Comparison of ENCODE assay signal across 1 cellular context in the genomic region with DNA sequence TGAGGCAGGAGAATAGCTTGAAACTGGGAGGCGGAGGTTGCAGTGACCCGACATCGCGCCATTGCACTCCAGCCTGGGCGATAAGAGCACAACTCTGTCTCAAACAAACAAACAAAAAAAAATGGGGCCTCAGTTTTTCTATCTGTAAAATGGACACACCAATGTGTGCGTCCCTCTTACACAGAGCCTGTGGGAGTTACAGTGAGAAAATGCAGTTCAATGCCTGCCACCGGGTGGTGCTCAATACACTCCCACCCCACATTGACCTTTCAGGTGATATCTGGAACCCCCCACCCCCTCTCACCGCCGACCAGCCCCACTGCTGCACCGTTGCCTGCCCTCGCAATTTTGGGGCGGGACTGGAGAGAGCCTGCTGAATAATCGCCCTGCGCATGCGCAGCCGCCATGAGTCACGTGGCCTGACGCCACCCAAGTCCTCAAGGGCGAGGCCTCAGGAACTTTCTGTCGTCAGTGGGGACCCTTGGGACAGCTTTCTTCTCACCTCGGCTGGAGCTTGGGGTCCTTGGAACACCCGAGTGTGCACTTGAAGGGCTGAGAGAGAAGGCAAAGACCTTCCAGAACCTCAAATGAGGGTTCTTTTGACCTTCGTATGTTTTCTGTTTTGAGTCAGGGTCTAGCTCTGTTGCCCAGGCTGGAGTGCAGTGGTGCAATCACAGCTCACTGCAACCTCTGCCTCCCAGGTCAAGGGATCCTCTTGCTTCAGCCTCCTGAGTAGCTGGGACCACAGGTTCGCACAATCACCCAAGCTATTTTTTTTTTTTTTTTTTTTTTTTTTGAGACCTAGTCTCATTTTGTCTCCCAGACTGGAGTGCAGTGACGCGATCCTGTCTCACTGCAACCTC.
A peak's percentile ranks its signal among the peaks of the same experiment; 100 is the strongest.
TF ChIP-seq lines count a peak whose summit lies in the region.

No MANE protein-coding gene starts in this region.

TF ChIP-seq in K562, 482 proteins besides CTCF, POLR2A, EP300 and RAD21 (continued from another document and continues in another):
- TF ChIP-seq, protein P1, sequence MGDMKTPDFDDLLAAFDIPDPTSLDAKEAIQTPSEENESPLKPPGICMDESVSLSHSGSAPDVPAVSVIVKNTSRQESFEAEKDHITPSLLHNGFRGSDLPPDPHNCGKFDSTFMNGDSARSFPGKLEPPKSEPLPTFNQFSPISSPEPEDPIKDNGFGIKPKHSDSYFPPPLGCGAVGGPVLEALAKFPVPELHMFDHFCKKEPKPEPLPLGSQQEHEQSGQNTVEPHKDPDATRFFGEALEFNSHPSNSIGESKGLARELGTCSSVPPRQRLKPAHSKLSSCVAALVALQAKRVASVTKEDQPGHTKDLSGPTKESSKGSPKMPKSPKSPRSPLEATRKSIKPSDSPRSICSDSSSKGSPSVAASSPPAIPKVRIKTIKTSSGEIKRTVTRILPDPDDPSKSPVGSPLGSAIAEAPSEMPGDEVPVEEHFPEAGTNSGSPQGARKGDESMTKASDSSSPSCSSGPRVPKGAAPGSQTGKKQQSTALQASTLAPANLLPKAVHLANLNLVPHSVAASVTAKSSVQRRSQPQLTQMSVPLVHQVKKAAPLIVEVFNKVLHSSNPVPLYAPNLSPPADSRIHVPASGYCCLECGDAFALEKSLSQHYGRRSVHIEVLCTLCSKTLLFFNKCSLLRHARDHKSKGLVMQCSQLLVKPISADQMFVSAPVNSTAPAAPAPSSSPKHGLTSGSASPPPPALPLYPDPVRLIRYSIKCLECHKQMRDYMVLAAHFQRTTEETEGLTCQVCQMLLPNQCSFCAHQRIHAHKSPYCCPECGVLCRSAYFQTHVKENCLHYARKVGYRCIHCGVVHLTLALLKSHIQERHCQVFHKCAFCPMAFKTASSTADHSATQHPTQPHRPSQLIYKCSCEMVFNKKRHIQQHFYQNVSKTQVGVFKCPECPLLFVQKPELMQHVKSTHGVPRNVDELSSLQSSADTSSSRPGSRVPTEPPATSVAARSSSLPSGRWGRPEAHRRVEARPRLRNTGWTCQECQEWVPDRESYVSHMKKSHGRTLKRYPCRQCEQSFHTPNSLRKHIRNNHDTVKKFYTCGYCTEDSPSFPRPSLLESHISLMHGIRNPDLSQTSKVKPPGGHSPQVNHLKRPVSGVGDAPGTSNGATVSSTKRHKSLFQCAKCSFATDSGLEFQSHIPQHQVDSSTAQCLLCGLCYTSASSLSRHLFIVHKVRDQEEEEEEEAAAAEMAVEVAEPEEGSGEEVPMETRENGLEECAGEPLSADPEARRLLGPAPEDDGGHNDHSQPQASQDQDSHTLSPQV (IDR thresholded peaks at IDR 0.05): peak; percentile 73; the same call in 1 of the 2 replicates
- TF ChIP-seq, protein P2, sequence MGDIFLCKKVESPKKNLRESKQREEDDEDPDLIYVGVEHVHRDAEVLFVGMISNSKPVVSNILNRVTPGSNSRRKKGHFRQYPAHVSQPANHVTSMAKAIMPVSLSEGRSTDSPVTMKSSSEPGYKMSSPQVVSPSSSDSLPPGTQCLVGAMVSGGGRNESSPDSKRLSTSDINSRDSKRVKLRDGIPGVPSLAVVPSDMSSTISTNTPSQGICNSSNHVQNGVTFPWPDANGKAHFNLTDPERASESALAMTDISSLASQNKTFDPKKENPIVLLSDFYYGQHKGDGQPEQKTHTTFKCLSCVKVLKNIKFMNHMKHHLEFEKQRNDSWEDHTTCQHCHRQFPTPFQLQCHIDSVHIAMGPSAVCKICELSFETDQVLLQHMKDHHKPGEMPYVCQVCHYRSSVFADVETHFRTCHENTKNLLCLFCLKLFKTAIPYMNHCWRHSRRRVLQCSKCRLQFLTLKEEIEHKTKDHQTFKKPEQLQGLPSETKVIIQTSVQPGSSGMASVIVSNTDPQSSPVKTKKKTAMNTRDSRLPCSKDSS (IDR thresholded peaks at IDR 0.05; ENCODE audit: low read depth, partially characterized antibody): no peak
- TF ChIP-seq SMARCE1 (IDR thresholded peaks at IDR 0.05) (no peak), HDGF (IDR thresholded peaks at IDR 0.05) (peak; percentile 44; the same call in 1 of the 2 replicates), ZNF175 (CRISPR knock-in tag; IDR thresholded peaks at IDR 0.05; ENCODE audit: low read depth) (0 out of 2 replicates have a peak, but pooled peaks have one; percentile 29), ARHGAP35 (IDR thresholded peaks at IDR 0.05; ENCODE audit: partially characterized antibody) (no peak), NR3C1 (CRISPR knock-in tag; IDR thresholded peaks at IDR 0.05) (no peak), MIER1 (IDR thresholded peaks at IDR 0.05; ENCODE audit: low read depth) (no peak), ZNF586 (CRISPR knock-in tag; conservative IDR thresholded peaks at IDR 0.05) (no peak), ZNF184 (CRISPR knock-in tag; IDR thresholded peaks at IDR 0.05) (no peak), ATF7 (IDR thresholded peaks at IDR 0.05) (0 out of 2 replicates have a peak, but pooled peaks have one; percentile 63), RFX7 (CRISPR knock-in tag; IDR thresholded peaks at IDR 0.05) (no peak), NFYB (IDR thresholded peaks at IDR 0.05; ENCODE audit: extremely low read depth, insufficient read length) (no peak), ZNF79 (CRISPR knock-in tag; IDR thresholded peaks at IDR 0.05; ENCODE audit: low read depth) (no peak), NCOR1 (IDR thresholded peaks at IDR 0.05) (no peak), KDM4B (IDR thresholded peaks at IDR 0.05; ENCODE audit: borderline replicate concordance in 2 of 2, low read depth in 1 of 2) (0 out of 4 replicates have a peak, but pooled peaks of 1 of the 2 experiments have one; percentile 30), XRCC5 (IDR thresholded peaks at IDR 0.05; ENCODE audit: low read depth, low read length) (no peak), TAF9B (IDR thresholded peaks at IDR 0.05; ENCODE audit: partially characterized antibody) (no peak), NCOA4 (IDR thresholded peaks at IDR 0.05; ENCODE audit: partially characterized antibody) (no peak), EP400 (IDR thresholded peaks at IDR 0.05) (peak; percentile 31; the same call in 1 of the 2 replicates), GATA2 (CRISPR knock-in tag; IDR thresholded peaks at IDR 0.05) (no peak), EHMT2 (IDR thresholded peaks at IDR 0.05) (no peak), ZNF253 (CRISPR knock-in tag; conservative IDR thresholded peaks at IDR 0.05) (no peak), IFI16 (CRISPR knock-in tag; IDR thresholded peaks at IDR 0.05) (no peak), ZNF212 (CRISPR knock-in tag; IDR thresholded peaks at IDR 0.05) (no peak), HSF4 (CRISPR knock-in tag; IDR thresholded peaks at IDR 0.05; ENCODE audit: borderline replicate concordance) (no peak), ZNF41 (CRISPR knock-in tag; conservative IDR thresholded peaks at IDR 0.05) (no peak), ZNF146 (CRISPR knock-in tag; IDR thresholded peaks at IDR 0.05; ENCODE audit: unreplicated experiment) (no peak), KDM2B (CRISPR knock-in tag; IDR thresholded peaks at IDR 0.05) (no peak), TEAD4 (IDR thresholded peaks at IDR 0.05; ENCODE audit: low read length) (no peak), TEAD4 (CRISPR knock-in tag; IDR thresholded peaks at IDR 0.05; ENCODE audit: borderline replicate concordance) (no peak), XRCC4 (IDR thresholded peaks at IDR 0.05; ENCODE audit: extremely low read depth, insufficient read depth, insufficient read length) (no peak)
- TF ChIP-seq, protein P3, sequence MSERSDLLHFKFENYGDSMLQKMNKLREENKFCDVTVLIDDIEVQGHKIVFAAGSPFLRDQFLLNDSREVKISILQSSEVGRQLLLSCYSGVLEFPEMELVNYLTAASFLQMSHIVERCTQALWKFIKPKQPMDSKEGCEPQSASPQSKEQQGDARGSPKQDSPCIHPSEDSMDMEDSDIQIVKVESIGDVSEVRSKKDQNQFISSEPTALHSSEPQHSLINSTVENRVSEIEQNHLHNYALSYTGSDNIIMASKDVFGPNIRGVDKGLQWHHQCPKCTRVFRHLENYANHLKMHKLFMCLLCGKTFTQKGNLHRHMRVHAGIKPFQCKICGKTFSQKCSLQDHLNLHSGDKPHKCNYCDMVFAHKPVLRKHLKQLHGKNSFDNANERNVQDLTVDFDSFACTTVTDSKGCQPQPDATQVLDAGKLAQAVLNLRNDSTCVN (CRISPR knock-in tag; IDR thresholded peaks at IDR 0.05): no peak
- TF ChIP-seq, protein P4, sequence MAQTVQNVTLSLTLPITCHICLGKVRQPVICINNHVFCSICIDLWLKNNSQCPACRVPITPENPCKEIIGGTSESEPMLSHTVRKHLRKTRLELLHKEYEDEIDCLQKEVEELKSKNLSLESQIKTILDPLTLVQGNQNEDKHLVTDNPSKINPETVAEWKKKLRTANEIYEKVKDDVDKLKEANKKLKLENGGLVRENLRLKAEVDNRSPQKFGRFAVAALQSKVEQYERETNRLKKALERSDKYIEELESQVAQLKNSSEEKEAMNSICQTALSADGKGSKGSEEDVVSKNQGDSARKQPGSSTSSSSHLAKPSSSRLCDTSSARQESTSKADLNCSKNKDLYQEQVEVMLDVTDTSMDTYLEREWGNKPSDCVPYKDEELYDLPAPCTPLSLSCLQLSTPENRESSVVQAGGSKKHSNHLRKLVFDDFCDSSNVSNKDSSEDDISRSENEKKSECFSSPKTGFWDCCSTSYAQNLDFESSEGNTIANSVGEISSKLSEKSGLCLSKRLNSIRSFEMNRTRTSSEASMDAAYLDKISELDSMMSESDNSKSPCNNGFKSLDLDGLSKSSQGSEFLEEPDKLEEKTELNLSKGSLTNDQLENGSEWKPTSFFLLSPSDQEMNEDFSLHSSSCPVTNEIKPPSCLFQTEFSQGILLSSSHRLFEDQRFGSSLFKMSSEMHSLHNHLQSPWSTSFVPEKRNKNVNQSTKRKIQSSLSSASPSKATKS (CRISPR knock-in tag; IDR thresholded peaks at IDR 0.05): no peak
- TF ChIP-seq, protein P5, sequence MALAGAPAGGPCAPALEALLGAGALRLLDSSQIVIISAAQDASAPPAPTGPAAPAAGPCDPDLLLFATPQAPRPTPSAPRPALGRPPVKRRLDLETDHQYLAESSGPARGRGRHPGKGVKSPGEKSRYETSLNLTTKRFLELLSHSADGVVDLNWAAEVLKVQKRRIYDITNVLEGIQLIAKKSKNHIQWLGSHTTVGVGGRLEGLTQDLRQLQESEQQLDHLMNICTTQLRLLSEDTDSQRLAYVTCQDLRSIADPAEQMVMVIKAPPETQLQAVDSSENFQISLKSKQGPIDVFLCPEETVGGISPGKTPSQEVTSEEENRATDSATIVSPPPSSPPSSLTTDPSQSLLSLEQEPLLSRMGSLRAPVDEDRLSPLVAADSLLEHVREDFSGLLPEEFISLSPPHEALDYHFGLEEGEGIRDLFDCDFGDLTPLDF (CRISPR knock-in tag; IDR thresholded peaks at IDR 0.05): no peak
- TF ChIP-seq, protein P6, sequence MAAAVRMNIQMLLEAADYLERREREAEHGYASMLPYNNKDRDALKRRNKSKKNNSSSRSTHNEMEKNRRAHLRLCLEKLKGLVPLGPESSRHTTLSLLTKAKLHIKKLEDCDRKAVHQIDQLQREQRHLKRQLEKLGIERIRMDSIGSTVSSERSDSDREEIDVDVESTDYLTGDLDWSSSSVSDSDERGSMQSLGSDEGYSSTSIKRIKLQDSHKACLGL (CRISPR knock-in tag; IDR thresholded peaks at IDR 0.05; ENCODE audit: borderline replicate concordance, poor library complexity, severe bottlenecking): no peak
- TF ChIP-seq, protein P7, sequence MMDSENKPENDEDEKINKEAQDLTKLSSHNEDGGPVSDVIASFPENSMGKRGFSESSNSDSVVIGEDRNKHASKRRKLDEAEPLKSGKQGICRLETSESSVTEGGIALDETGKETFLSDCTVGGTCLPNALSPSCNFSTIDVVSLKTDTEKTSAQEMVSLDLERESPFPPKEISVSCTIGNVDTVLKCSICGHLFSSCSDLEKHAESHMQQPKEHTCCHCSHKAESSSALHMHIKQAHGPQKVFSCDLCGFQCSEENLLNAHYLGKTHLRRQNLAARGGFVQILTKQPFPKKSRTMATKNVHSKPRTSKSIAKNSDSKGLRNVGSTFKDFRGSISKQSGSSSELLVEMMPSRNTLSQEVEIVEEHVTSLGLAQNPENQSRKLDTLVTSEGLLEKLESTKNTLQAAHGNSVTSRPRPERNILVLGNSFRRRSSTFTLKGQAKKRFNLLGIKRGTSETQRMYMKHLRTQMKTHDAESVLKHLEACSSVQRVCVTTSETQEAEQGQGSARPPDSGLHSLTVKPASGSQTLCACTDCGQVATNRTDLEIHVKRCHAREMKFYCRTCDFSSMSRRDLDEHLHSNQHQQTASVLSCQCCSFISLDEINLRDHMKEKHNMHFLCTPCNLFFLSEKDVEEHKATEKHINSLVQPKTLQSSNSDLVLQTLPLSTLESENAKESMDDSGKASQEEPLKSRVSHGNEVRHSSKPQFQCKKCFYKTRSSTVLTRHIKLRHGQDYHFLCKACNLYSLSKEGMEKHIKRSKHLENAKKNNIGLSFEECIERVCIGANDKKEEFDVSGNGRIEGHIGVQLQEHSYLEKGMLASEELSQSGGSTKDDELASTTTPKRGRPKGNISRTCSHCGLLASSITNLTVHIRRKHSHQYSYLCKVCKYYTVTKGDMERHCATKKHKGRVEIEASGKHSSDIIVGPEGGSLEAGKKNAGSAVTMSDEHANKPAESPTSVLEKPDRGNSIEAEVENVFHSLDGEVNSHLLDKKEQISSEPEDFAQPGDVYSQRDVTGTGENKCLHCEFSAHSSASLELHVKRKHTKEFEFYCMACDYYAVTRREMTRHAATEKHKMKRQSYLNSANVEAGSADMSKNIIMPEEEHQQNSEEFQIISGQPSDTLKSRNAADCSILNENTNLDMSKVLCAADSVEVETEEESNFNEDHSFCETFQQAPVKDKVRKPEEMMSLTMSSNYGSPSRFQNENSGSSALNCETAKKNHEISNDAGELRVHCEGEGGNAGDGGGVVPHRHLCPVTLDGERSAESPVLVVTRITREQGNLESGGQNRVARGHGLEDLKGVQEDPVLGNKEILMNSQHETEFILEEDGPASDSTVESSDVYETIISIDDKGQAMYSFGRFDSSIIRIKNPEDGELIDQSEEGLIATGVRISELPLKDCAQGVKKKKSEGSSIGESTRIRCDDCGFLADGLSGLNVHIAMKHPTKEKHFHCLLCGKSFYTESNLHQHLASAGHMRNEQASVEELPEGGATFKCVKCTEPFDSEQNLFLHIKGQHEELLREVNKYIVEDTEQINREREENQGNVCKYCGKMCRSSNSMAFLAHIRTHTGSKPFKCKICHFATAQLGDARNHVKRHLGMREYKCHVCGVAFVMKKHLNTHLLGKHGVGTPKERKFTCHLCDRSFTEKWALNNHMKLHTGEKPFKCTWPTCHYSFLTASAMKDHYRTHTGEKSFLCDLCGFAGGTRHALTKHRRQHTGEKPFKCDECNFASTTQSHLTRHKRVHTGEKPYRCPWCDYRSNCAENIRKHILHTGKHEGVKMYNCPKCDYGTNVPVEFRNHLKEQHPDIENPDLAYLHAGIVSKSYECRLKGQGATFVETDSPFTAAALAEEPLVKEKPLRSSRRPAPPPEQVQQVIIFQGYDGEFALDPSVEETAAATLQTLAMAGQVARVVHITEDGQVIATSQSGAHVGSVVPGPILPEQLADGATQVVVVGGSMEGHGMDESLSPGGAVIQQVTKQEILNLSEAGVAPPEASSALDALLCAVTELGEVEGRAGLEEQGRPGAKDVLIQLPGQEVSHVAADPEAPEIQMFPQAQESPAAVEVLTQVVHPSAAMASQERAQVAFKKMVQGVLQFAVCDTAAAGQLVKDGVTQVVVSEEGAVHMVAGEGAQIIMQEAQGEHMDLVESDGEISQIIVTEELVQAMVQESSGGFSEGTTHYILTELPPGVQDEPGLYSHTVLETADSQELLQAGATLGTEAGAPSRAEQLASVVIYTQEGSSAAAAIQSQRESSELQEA (IDR thresholded peaks at IDR 0.05; ENCODE audit: low read depth): no peak
